Comparison of ENCODE assay signal across 15 cellular contexts in the genomic region with DNA sequence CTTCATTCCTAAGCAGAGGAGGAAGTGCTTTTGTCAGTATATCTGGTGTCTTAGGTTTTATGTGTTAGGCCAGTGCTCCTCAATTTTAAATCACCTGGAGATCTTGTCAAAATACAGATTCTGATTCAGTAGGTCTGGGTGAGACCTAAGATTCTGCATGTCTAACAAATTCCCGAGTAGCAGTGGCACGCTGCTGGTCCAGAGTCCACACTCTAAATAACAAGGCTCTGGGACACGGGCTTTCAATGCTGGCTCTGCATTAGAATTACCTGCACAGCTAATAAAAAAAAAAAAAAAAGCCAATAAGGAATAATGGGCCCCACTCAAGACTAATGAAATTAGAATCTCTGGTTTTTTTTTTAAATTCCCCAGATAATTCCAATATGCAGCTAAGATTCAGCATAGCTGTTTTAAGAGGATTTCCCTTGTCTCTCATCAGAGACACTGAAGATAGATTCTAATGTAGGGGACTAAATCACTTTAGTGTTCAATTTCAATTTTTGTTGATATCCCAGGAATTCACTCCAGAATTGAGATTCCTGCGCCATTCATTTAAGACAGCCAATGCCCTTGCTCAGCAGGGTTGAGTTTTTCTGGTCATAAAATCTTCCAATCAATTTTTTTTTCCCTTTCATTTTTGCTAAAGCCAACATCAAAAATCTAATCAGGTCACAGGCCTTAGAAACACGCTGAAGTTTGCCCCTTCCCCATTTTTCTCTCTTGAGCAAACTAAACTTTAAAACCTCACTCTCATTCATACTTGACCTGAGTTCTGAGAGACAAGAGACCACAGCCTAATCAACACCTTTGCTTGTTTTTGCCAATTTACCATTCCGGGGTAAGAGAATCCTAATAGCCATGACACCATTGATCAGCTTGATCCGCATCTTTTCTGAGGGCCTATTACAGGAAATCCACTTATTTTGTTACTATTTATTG. TPM values are rescaled to one million over a fixed set of nuclear protein-coding genes. Genes with fewer than 3 reads are reported as not detected.
A peak's percentile ranks its signal among the peaks of the same experiment; 100 is the strongest.
DNase-seq lines count a peak whose midpoint lies in the region; ATAC-seq and TF ChIP-seq lines count a peak whose summit lies in the region.
"Had no signal": no experiment of that assay in that cellular context is flagged by ENCODE, and none has a peak within 500 bp of the region (broad histone marks: within the 10 kb centered on the region; RNA-seq: fewer than 3 reads in every experiment).

No MANE protein-coding gene starts in this region.

- TF ChIP-seq CTCF in DOHH2 (IDR thresholded peaks at IDR 0.05; ENCODE audit: low read depth, low read length, poor library complexity, severe bottlenecking) (no peak), mucosa of descending colon (IDR thresholded peaks at IDR 0.05) (no peak), lower leg skin (IDR thresholded peaks at IDR 0.05) (no peak), heart right ventricle (IDR thresholded peaks at IDR 0.05) (no peak), GM13976 (IDR thresholded peaks at IDR 0.05; ENCODE audit: borderline replicate concordance, control extremely low read depth, extremely low read depth, insufficient read depth, missing control alignments) (no peak)

- peaks cover 9% of the 10 kb centered on the region for H3K36me3 Mint-ChIP-seq in activated naive CD8-positive, alpha-beta T cell

- H3K4me3 Mint-ChIP-seq in activated naive CD8-positive, alpha-beta T cell: peak overlapping the region; percentile 97
- H3K4me3 Mint-ChIP-seq: CD14-positive monocyte had no signal

- peaks cover 28% of the 10 kb centered on the region for H3K4me1 ChIP-seq in ACC112 (ENCODE audit: control insufficient read depth, insufficient read depth, low read length, unreplicated experiment)
- peaks cover 24% of the 10 kb centered on the region for H3K4me1 ChIP-seq in DOHH2 (ENCODE audit: control insufficient read depth, low read length)
- peaks cover 43% of the 10 kb centered on the region for H3K4me1 ChIP-seq in mucosa of descending colon (ENCODE audit: low read depth)
- peaks cover 3 to 49% (median 28%) of the 10 kb centered on the region in 9 donors for H3K4me1 ChIP-seq in heart right ventricle

- H3K36me3 ChIP-seq in ACC112 (ENCODE audit: insufficient read depth, low read length) (peaks cover 14% of the 10 kb centered on the region; the same call in 1 of the 2 replicates), DOHH2 (ENCODE audit: control insufficient read depth, low read length) (peaks cover 56% of the 10 kb centered on the region), mucosa of descending colon (ENCODE audit: low read depth) (no peaks in the 10 kb centered on the region), heart right ventricle (peaks cover 0 to 47% (median 13%) of the 10 kb centered on the region in 9 donors)
- H3K36me3 ChIP-seq: ovary had no signal

- no peak overlapping the region for H2AFZ ChIP-seq in ACC112 (ENCODE audit: low read length, unreplicated experiment)

- peak overlapping the region; percentile 68 for H3K27ac Mint-ChIP-seq in activated naive CD8-positive, alpha-beta T cell

- no peaks in the 10 kb centered on the region for H3K9me2 ChIP-seq in DOHH2 (replicated peaks; ENCODE audit: control insufficient read depth, low read length)

- in situ Hi-C loops in GM13976 (cut with MboI; ENCODE audit: low sequenced_read_pairs, unreplicated experiment): no loop called here

- DNase-seq in mucosa of descending colon: peak in 2 of 3 donors; percentile 44 to 59
- DNase-seq in NAMALWA (ENCODE audit: low spot score): no peak
- DNase-seq in lower leg skin (ENCODE audit: low spot score in 2 of 2): no peak
- no peak for DNase-seq in heart right ventricle
- no peak for DNase-seq in GM13976 (ENCODE audit: low spot score)
- DNase-seq: activated CD4-positive, alpha-beta T cell treated with anti-CD3 and anti-CD28 coated beads for 1 hour; aorta; ovary; Right ventricle myocardium superior; stimulated activated CD4-positive, alpha-beta T cell treated with anti-CD3 and anti-CD28 coated beads, Interleukin-4, amount 100 ng/mL, for 1 hour had no signal

- ATAC-seq in mucosa of descending colon (no peak), heart right ventricle (no peak)

- peak overlapping the region; percentile 76 for H3K4me2 ChIP-seq in DOHH2 (ENCODE audit: low read length)

- WGBS in lower leg skin, 2 donors: 95 to 96% methylated on average over 7 of the region's 7 CpGs
- WGBS in heart right ventricle, 2 donors: 94 to 95% methylated on average over 7 of the region's 7 CpGs

- intact Hi-C loops in mucosa of descending colon (cut with DNase I, micrococcal nuclease): loop anchor here in 1 of 2 donors (10.0 kb wide), 1 partner anchor 110 kb away; a partner anchor contains a TSS
- intact Hi-C loops in lower leg skin (cut with DNase I; ENCODE audit: low total_unique reads): no loop called here
- intact Hi-C loops in heart right ventricle (cut with DNase I): no loop called here

- no peaks in the 10 kb centered on the region for H4K20me1 ChIP-seq in DOHH2 (ENCODE audit: control insufficient read depth, insufficient read depth, low read depth, low read length)

- no peak for TF ChIP-seq POLR2A in lower leg skin (IDR thresholded peaks at IDR 0.05)

- no peaks in the 10 kb centered on the region for H3K27me3 Mint-ChIP-seq in activated naive CD8-positive, alpha-beta T cell

- H3K9me3 ChIP-seq in DOHH2 (ENCODE audit: control insufficient read depth, insufficient read depth, low read length): no peaks in the 10 kb centered on the region
- no peaks in the 10 kb centered on the region for H3K9me3 ChIP-seq in mucosa of descending colon
- H3K9me3 ChIP-seq in heart right ventricle: no peaks in the 10 kb centered on the region
- H3K9me3 ChIP-seq: ovary had no signal

- H3K27me3 ChIP-seq in ACC112 (ENCODE audit: insufficient read depth, low read length) (no peaks in the 10 kb centered on the region), DOHH2 (ENCODE audit: control insufficient read depth, low read length) (no peaks in the 10 kb centered on the region), heart right ventricle (no peaks in the 10 kb centered on the region)
- H3K27me3 ChIP-seq: ovary had no signal

- H3K9me3 Mint-ChIP-seq in activated naive CD8-positive, alpha-beta T cell (ENCODE audit: low read depth): no peaks in the 10 kb centered on the region

- H3K27ac ChIP-seq in ACC112 (ENCODE audit: low read depth, low read length) (no peak overlapping the region), DOHH2 (ENCODE audit: low read depth, low read length) (no peak overlapping the region), heart right ventricle (peak overlapping the region in 1 of 10 donors; percentile 96)
- H3K27ac ChIP-seq: epithelial cell of prostate, ovary had no signal

- H3K4me3 ChIP-seq in ACC112 (ENCODE audit: low read depth, low read length) (peak overlapping the region; percentile 88), DOHH2 (ENCODE audit: low read length) (peak overlapping the region; percentile 99; the same call in 1 of the 2 replicates), mucosa of descending colon (peak overlapping the region; percentile 1), lower leg skin (ENCODE audit: low read depth, poor library complexity, severe bottlenecking) (no peak overlapping the region), heart right ventricle (peak overlapping the region in 2 of 10 donors; percentile 91 to 97)
- H3K4me3 ChIP-seq: ovary had no signal

- peaks cover 77% of the 10 kb centered on the region for H3K4me1 Mint-ChIP-seq in activated naive CD8-positive, alpha-beta T cell (ENCODE audit: low read depth)

- H3F3A ChIP-seq in DOHH2 (ENCODE audit: control insufficient read depth, insufficient read depth): no peaks in the 10 kb centered on the region

- peaks cover 30% of the 10 kb centered on the region for H3K79me2 ChIP-seq in ACC112 (ENCODE audit: control insufficient read depth, insufficient read depth, low read length, unreplicated experiment)
- H3K79me2 ChIP-seq in DOHH2 (ENCODE audit: control insufficient read depth, low read length): peaks cover 52% of the 10 kb centered on the region

RNA-seq across cellular contexts. Expression of a gene that starts 2.4 kb away (rescaled TPM):
- total RNA-seq in mucosa of descending colon: 100 to 1,000 TPM; 146 to 343 (median 173) TPM
- 10 to 100 TPM; 25.3 to 36.6 (median 26.6) TPM for total RNA-seq in lower leg skin
- 10 to 100 TPM; 20.0 to 30.9 (median 24.3) TPM for total RNA-seq in heart right ventricle
- polyA plus RNA-seq in heart right ventricle: 10 to 100 TPM; 22.6 to 29.8 TPM

RNA-seq across cellular contexts. Expression of a gene that starts 2.6 kb away (rescaled TPM):
- 10 to 100 TPM; 28.2 to 57.0 (median 35.3) TPM for total RNA-seq in mucosa of descending colon
- total RNA-seq in lower leg skin: 10 to 100 TPM in 2 of 4 donors, 1 to 10 TPM in 2; 4.6 to 22.6 (median 10.6) TPM
- 10 to 100 TPM; 47.3 to 83.8 (median 56.1) TPM for total RNA-seq in heart right ventricle
- 100 to 1,000 TPM in 1 of 2 donors, 10 to 100 TPM in 1; 38.2 to 241 TPM for polyA plus RNA-seq in heart right ventricle

RNA-seq across cellular contexts. Expression of a gene that starts 18.3 kb away (rescaled TPM):
- total RNA-seq in mucosa of descending colon (1 to 10 TPM in 1 of 3 donors, under 1 TPM in 2; 0.48 to 1.2 (median 0.49) TPM), lower leg skin (1 to 10 TPM in 1 of 4 donors, under 1 TPM in 3; 0.38 to 1.1 (median 0.54) TPM), heart right ventricle (under 1 TPM in 5 of 10 donors, not detected in 5; 0.05 to 0.07 (median 0.05) TPM)
- not detected for polyA plus RNA-seq in heart right ventricle
- total RNA-seq: Right ventricle myocardium superior had no signal
- polyA plus RNA-seq: CD14-positive monocyte had no signal

RNA-seq across cellular contexts. Expression of a gene that starts 54.6 kb away (rescaled TPM):
- total RNA-seq in mucosa of descending colon (10 to 100 TPM; 70.3 to 85.1 (median 85.1) TPM), lower leg skin (10 to 100 TPM; 50.9 to 63.3 (median 52.8) TPM), heart right ventricle (10 to 100 TPM; 35.3 to 68.3 (median 39.5) TPM)
- polyA plus RNA-seq in heart right ventricle: 10 to 100 TPM; 41.5 to 64.1 TPM

Comparison
In these comparisons a context has a peak if more than half of its experiments do, and no peak if none do; other contexts are left out.
1. DNase-seq: peak in mucosa of descending colon (2 of 3); none in NAMALWA (single experiment), lower leg skin (0 of 2), heart right ventricle (0 of 2) and GM13976 (single experiment).